Comparison of ENCODE assay signal across 18 cellular contexts in the genomic region with DNA sequence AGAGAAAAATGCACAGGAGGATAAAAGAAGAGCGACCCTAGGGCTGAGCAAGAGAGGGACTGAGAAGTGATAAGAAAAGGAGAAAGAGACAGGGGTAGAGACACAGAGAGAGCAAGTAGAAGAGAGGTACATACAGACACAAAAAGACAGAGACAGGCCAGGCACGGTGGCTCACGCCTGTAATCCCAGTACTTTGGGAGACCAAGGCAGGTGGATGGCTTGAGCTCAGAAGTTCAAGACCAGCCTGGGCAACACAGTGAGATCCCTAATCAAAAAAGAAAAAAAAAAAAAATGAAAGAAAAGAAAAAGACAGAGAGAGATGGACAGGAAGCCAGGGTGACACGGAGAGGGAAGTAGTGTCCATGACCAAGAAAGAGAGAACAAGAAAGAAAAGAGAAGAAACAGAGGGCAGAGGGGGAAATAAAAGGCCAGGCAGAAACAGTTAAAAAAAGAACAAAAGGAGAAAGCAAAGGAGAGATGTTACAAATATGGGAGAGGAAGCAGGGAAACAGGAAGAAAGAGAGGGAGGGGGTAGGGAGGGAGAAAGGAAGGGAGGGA.
"Had no signal": no experiment of that assay in that cellular context is flagged by ENCODE, and none has a peak within 500 bp of the region (broad histone marks: within the 10 kb centered on the region; RNA-seq: fewer than 3 reads in every experiment).

No MANE protein-coding gene starts in this region.

- H3K4me3 ChIP-seq: ascending aorta, gastroesophageal sphincter, lung, SJSA1 had no signal

- H3K36me3 Mint-ChIP-seq: stimulated activated effector memory CD8-positive, alpha-beta T cell treated with anti-CD3 and anti-CD28 coated beads, Interleukin-12 subunit alpha, Interleukin-12 subunit beta, amount 100 ng/mL, for 72 hours had no signal

- ATAC-seq: activated CD8-positive, alpha-beta T cell treated with anti-CD3 and anti-CD28 coated beads, Interleukin-2, amount 10 ng/mL, durations not matched to agents 7 days and 5 days; activated T-cell treated with anti-CD3 and anti-CD28 coated beads, Interleukin-2, amount 50 U/mL, for 72 hours; gastroesophageal sphincter; stimulated activated effector memory CD8-positive, alpha-beta T cell treated with anti-CD3 and anti-CD28 coated beads, Interleukin-12 subunit alpha, Interleukin-12 subunit beta, amount 100 ng/mL, for 72 hours had no signal

- H3K36me3 ChIP-seq: ascending aorta, gastroesophageal sphincter, neutrophil, SJSA1 had no signal

- H3K27me3 Mint-ChIP-seq: activated B cell treated with CpG ODN at 0.5 μM for 24 hours; activated CD4-positive, alpha-beta T cell treated with anti-CD3 and anti-CD28 coated beads, Interleukin-2, amount 10 ng/mL, durations not matched to agents 24 days and 14 days had no signal

- FAIRE-seq: bronchial epithelial cell, colon, endometrium, keratinocyte, TTC549 had no signal

- DNase-seq: activated B cell treated with CpG ODN at 0.5 μM for 24 hours; activated CD4-positive, alpha-beta T cell treated with anti-CD3 and anti-CD28 coated beads, Interleukin-2, amount 10 ng/mL, durations not matched to agents 24 days and 14 days; activated CD8-positive, alpha-beta memory T cell treated with anti-CD3 and anti-CD28 coated beads, Interleukin-2, amount 50 U/mL, for 4 hours; activated CD8-positive, alpha-beta T cell treated with anti-CD3 and anti-CD28 coated beads, Interleukin-2, amount 10 ng/mL, durations not matched to agents 7 days and 5 days; activated T-cell treated with anti-CD3 and anti-CD28 coated beads, Interleukin-2, amount 50 U/mL, for 72 hours; SW 1271 had no signal

- H3K4me1 Mint-ChIP-seq: activated B cell treated with CpG ODN at 0.5 μM for 24 hours; activated CD4-positive, alpha-beta T cell treated with anti-CD3 and anti-CD28 coated beads, Interleukin-2, amount 10 ng/mL, durations not matched to agents 24 days and 14 days had no signal

- H3K79me2 ChIP-seq: parathyroid adenoma had no signal

- H3K27ac Mint-ChIP-seq: activated B cell treated with CpG ODN at 0.5 μM for 24 hours; activated CD4-positive, alpha-beta T cell treated with anti-CD3 and anti-CD28 coated beads, Interleukin-2, amount 10 ng/mL, durations not matched to agents 24 days and 14 days; activated CD8-positive, alpha-beta T cell treated with anti-CD3 and anti-CD28 coated beads, Interleukin-2, amount 10 ng/mL, durations not matched to agents 7 days and 5 days; activated T-cell treated with anti-CD3 and anti-CD28 coated beads, Interleukin-2, amount 50 U/mL, for 72 hours; stimulated activated effector memory CD8-positive, alpha-beta T cell treated with anti-CD3 and anti-CD28 coated beads, Interleukin-12 subunit alpha, Interleukin-12 subunit beta, amount 100 ng/mL, for 72 hours had no signal

- H3K9ac ChIP-seq: parathyroid adenoma had no signal

- H3K9me3 Mint-ChIP-seq: activated B cell treated with CpG ODN at 0.5 μM for 24 hours; activated CD4-positive, alpha-beta T cell treated with anti-CD3 and anti-CD28 coated beads, Interleukin-2, amount 10 ng/mL, durations not matched to agents 24 days and 14 days had no signal

- H3K4me1 ChIP-seq: ascending aorta, parathyroid adenoma had no signal

- H3K9me3 ChIP-seq: ascending aorta, gastroesophageal sphincter, neutrophil, SJSA1 had no signal

- H3K27me3 ChIP-seq: ascending aorta, gastroesophageal sphincter, neutrophil, SJSA1 had no signal

- H3K4me3 Mint-ChIP-seq: activated B cell treated with CpG ODN at 0.5 μM for 24 hours; activated CD4-positive, alpha-beta T cell treated with anti-CD3 and anti-CD28 coated beads, Interleukin-2, amount 10 ng/mL, durations not matched to agents 24 days and 14 days; activated CD8-positive, alpha-beta T cell treated with anti-CD3 and anti-CD28 coated beads, Interleukin-2, amount 10 ng/mL, durations not matched to agents 7 days and 5 days; activated T-cell treated with anti-CD3 and anti-CD28 coated beads, Interleukin-2, amount 50 U/mL, for 72 hours; stimulated activated effector memory CD8-positive, alpha-beta T cell treated with anti-CD3 and anti-CD28 coated beads, Interleukin-12 subunit alpha, Interleukin-12 subunit beta, amount 100 ng/mL, for 72 hours had no signal

- H2AFZ ChIP-seq: parathyroid adenoma had no signal

- H3K27ac ChIP-seq: ascending aorta, gastroesophageal sphincter, neutrophil, parathyroid adenoma, SJSA1 had no signal
